8 cellular contexts compared by ENCODE assay signal in genomic region chr19:1040476-1041271, GRCh38. TPM values are rescaled to one million over a fixed set of nuclear protein-coding genes. Genes with fewer than 3 reads are reported as not detected.
A peak's percentile ranks its signal among the peaks of the same experiment; 100 is the strongest.
DNase-seq lines count a peak whose midpoint lies in the region; FAIRE-seq and TF ChIP-seq lines count a peak whose summit lies in the region.

No MANE protein-coding gene starts in this region.

- H3K27ac ChIP-seq in SK-N-SH (ENCODE audit: low read depth in 2 of 2, low read length in 1 of 2) (no peak overlapping the region; a peak in 1 of 4 replicates), subcutaneous abdominal adipose tissue (ENCODE audit: low read depth, low read length) (peak overlapping the region; percentile 65)

- peak overlapping the region; percentile 62 for H3K4me3 ChIP-seq in H7 (ENCODE audit: insufficient read depth, low read depth, low read length)
- H3K4me3 ChIP-seq in SK-N-SH (ENCODE audit: low read depth in 2 of 2, low read length in 1 of 2) = peak overlapping the region; percentile 67 to 87
- peak overlapping the region; percentile 67 to 86 (median 81) for H3K4me3 ChIP-seq in subcutaneous abdominal adipose tissue (ENCODE audit: low read depth in 1 of 5, low read length in 5 of 5)

- H3K36me3 ChIP-seq in H7 (replicated peaks; ENCODE audit: control insufficient read depth, insufficient read depth, low read length) (peaks cover 12% of the 10 kb centered on the region), SK-N-SH (replicated peaks in 1 of 2; ENCODE audit: control insufficient read depth in 1 of 2, insufficient read depth in 2 of 2, low read length in 1 of 2) (peaks cover 10 to 11% of the 10 kb centered on the region in 2 experiments), subcutaneous abdominal adipose tissue (ENCODE audit: control insufficient read depth in 5 of 5, insufficient read depth in 5 of 5, low read length in 5 of 5) (peaks cover 0 to 20% (median 10%) of the 10 kb centered on the region in 5 donors)

- no peak for TF ChIP-seq CTCF in D721Med (IDR thresholded peaks at IDR 0.05; ENCODE audit: insufficient read depth, missing control alignments)
- TF ChIP-seq CTCF in SK-N-SH (IDR thresholded peaks at IDR 0.05) = no peak

- 0 out of 2 replicates have a peak overlapping the region, but pooled peaks have one; percentile 42 for H2AFZ ChIP-seq in SK-N-SH (ENCODE audit: low read depth)

- peaks cover 63% of the 10 kb centered on the region for H3K4me1 Mint-ChIP-seq in activated naive CD4-positive, alpha-beta T cell treated with anti-CD3 and anti-CD28 coated beads, Interleukin-2, amount 10 ng/mL, durations not matched to agents 7 days and 5 days

- H3K4me3 Mint-ChIP-seq in activated naive CD4-positive, alpha-beta T cell treated with anti-CD3 and anti-CD28 coated beads, Interleukin-2, amount 10 ng/mL, durations not matched to agents 7 days and 5 days = peak overlapping the region; percentile 100

- TF ChIP-seq EP300 in SK-N-SH (IDR thresholded peaks at IDR 0.05; ENCODE audit: borderline replicate concordance in 1 of 2, low read depth in 1 of 2, low read length in 1 of 2) = no peak

- WGBS in SK-N-SH (ENCODE audit: low lambda C conversion rate) = under 1% methylated on average over 14 of the region's 27 CpGs

- H3F3A ChIP-seq in SK-N-SH (replicated peaks; ENCODE audit: insufficient read depth) = peaks cover 31% of the 10 kb centered on the region

- no peaks in the 10 kb centered on the region for H3K9me2 ChIP-seq in SK-N-SH

- H3K36me3 Mint-ChIP-seq in activated naive CD4-positive, alpha-beta T cell treated with anti-CD3 and anti-CD28 coated beads, Interleukin-2, amount 10 ng/mL, durations not matched to agents 7 days and 5 days = peaks cover 48% of the 10 kb centered on the region

- no peaks in the 10 kb centered on the region for H3K79me2 ChIP-seq in SK-N-SH (ENCODE audit: insufficient read depth)

- H3K9me3 Mint-ChIP-seq in activated naive CD4-positive, alpha-beta T cell treated with anti-CD3 and anti-CD28 coated beads, Interleukin-2, amount 10 ng/mL, durations not matched to agents 7 days and 5 days = peaks cover 2% of the 10 kb centered on the region

- peaks cover 0 to 31% of the 10 kb centered on the region in 2 experiments; a peak in 2 of 4 replicates for H3K4me1 ChIP-seq in SK-N-SH (ENCODE audit: control insufficient read depth in 1 of 2, insufficient read depth in 2 of 2, low read depth in 1 of 2, low read length in 1 of 2)
- H3K4me1 ChIP-seq in subcutaneous abdominal adipose tissue (ENCODE audit: control insufficient read depth in 5 of 5, insufficient read depth in 5 of 5, low read length in 5 of 5) = peaks cover 0 to 59% (median 54%) of the 10 kb centered on the region in 5 donors

- TF ChIP-seq RAD21 in SK-N-SH (IDR thresholded peaks at IDR 0.05; ENCODE audit: low read length) = no peak

- H3K9me3 ChIP-seq in SK-N-SH = no peaks in the 10 kb centered on the region
- H3K9me3 ChIP-seq in subcutaneous abdominal adipose tissue (ENCODE audit: control insufficient read depth in 5 of 5, low read length in 5 of 5) = no peaks in the 10 kb centered on the region

- CTCF ChIA-PET in SK-N-SH (lab: Yijun Ruan, JAX) = interaction anchor here (0.6 to 1.8 kb wide), 11 partner anchors 12 to 226 kb away, joined by 3 to 6 read pairs (median 3); no protein-coding TSS in a partner anchor
- CTCF ChIA-PET in activated naive CD4-positive, alpha-beta T cell treated with anti-CD3 and anti-CD28 coated beads, Interleukin-2, amount 10 ng/mL, durations not matched to agents 7 days and 5 days (lab: Charles Lee) = interaction anchor here (0.9 to 2.3 kb wide), 6 partner anchors 12 to 204 kb away, joined by 3 to 6 read pairs (median 4); partner anchors contain the start of gene ARHGAP45

- peak overlapping the region; percentile 49 for H3K9ac ChIP-seq in SK-N-SH
- peak overlapping the region in 4 of 5 donors; percentile 43 to 73 (median 64) for H3K9ac ChIP-seq in subcutaneous abdominal adipose tissue (ENCODE audit: low read length in 5 of 5)

- FAIRE-seq in D721Med (lab: Jason Lieb, UNC) = peak; percentile 90

- H3K27me3 Mint-ChIP-seq in activated naive CD4-positive, alpha-beta T cell treated with anti-CD3 and anti-CD28 coated beads, Interleukin-2, amount 10 ng/mL, durations not matched to agents 7 days and 5 days = peaks cover 5% of the 10 kb centered on the region

- peak; percentile 98 for DNase-seq in D721Med (ENCODE audit: insufficient read length, low spot score)
- peak; percentile 99 for DNase-seq in H7
- DNase-seq in NAMALWA (ENCODE audit: low spot score) = peak; percentile 97
- peak; percentile 97 for DNase-seq in SK-N-SH
- DNase-seq in activated naive CD4-positive, alpha-beta T cell treated with anti-CD3 and anti-CD28 coated beads, Interleukin-2, amount 10 ng/mL, durations not matched to agents 7 days and 5 days = peak; percentile 96
- peak; percentile 87 for DNase-seq in globus pallidus (ENCODE audit: low spot score)
- DNase-seq in nucleus accumbens (lab: John Stamatoyannopoulos, UW) = peak in 55 of 56 donors; percentile 24 to 96 (median 80)

- H3K4me2 ChIP-seq in SK-N-SH = peak overlapping the region; percentile 96

- POLR2A ChIA-PET in SK-N-SH (lab: Yijun Ruan, JAX) = interaction anchor here (0.8 to 1.2 kb wide), 4 partner anchors 10 to 63 kb away, joined by 3 to 4 read pairs (median 4); partner anchors contain the start of gene GPX4

- H3K27ac Mint-ChIP-seq in activated naive CD4-positive, alpha-beta T cell treated with anti-CD3 and anti-CD28 coated beads, Interleukin-2, amount 10 ng/mL, durations not matched to agents 7 days and 5 days = peak overlapping the region; percentile 92

- H3K27me3 ChIP-seq in H7 (ENCODE audit: control insufficient read depth, insufficient read depth, low read length) (no peaks in the 10 kb centered on the region), SK-N-SH (ENCODE audit: insufficient read depth) (no peaks in the 10 kb centered on the region), subcutaneous abdominal adipose tissue (ENCODE audit: control insufficient read depth in 5 of 5, insufficient read depth in 4 of 5, low read length in 5 of 5) (no peaks in the 10 kb centered on the region)

- peaks cover 22% of the 10 kb centered on the region for H4K20me1 ChIP-seq in SK-N-SH (ENCODE audit: insufficient read depth)

TF ChIP-seq in SK-N-SH, 30 proteins besides CTCF, POLR2A, EP300 and RAD21 (continues in another document):
- no peak for TF ChIP-seq JUND (IDR thresholded peaks at IDR 0.05)
- TF ChIP-seq RCOR1 (IDR thresholded peaks at IDR 0.05; ENCODE audit: low read length) = peak; percentile 17; the same call in 1 of the 2 replicates
- no peak for TF ChIP-seq FOXJ3 (CRISPR knock-in tag; IDR thresholded peaks at IDR 0.05)
- TF ChIP-seq PBX3 (IDR thresholded peaks at IDR 0.05) = peak; percentile 100
- no peak for TF ChIP-seq ZBTB33 (IDR thresholded peaks at IDR 0.05; ENCODE audit: borderline replicate concordance, low read depth)
- peak; percentile 62 for TF ChIP-seq CHD2 (IDR thresholded peaks at IDR 0.05; ENCODE audit: low read length, partially characterized antibody)
- TF ChIP-seq TCF12 (IDR thresholded peaks at IDR 0.05) = no peak
- no peak; the same call in 1 of the 2 replicates for TF ChIP-seq MXI1 (IDR thresholded peaks at IDR 0.05; ENCODE audit: low read depth, low read length)

RNA-seq across cellular contexts. Expression of gene ABCA7, which starts 0.8 kb away (rescaled TPM):
- total RNA-seq in H7 (2014; rRNA removed; shearing (Covaris generic)) = 17.9 and 19.7 TPM in 2 replicates
- 7.8 and 8.3 TPM in 2 replicates for polyA plus RNA-seq in SK-N-SH (2012; rRNA removed)
- 3.1 and 3.9 TPM in 2 replicates for polyA plus RNA-seq in SK-N-SH (2012; cell fraction: cytosol; rRNA removed)
- 53.6 and 91.8 TPM in 2 replicates for polyA plus RNA-seq in SK-N-SH (2012; cell fraction: nucleus; rRNA removed)

RNA-seq across cellular contexts. Expression of gene CNN2, which starts 14.3 kb away (rescaled TPM):
- total RNA-seq in H7 (2014; rRNA removed; shearing (Covaris generic)) = 440 and 495 TPM in 2 replicates
- 152 and 279 TPM in 2 replicates for polyA plus RNA-seq in SK-N-SH (2012; rRNA removed)
- polyA plus RNA-seq in SK-N-SH (2012; cell fraction: cytosol; rRNA removed) = 125 and 167 TPM in 2 replicates
- polyA plus RNA-seq in SK-N-SH (2012; cell fraction: nucleus; rRNA removed) = 199 and 204 TPM in 2 replicates

RNA-seq across cellular contexts. Expression of gene RNU6-2, which starts 19.4 kb away (rescaled TPM):
- total RNA-seq in H7 (2014; rRNA removed; shearing (Covaris generic)) = not detected in 2 replicates
- polyA plus RNA-seq in SK-N-SH (2012; rRNA removed) = not detected in 2 replicates
- not detected in 2 replicates for polyA plus RNA-seq in SK-N-SH (2012; cell fraction: cytosol; rRNA removed)
- polyA plus RNA-seq in SK-N-SH (2012; cell fraction: nucleus; rRNA removed) = not detected in 2 replicates

RNA-seq across cellular contexts. Expression of gene TMEM259, which starts 19.8 kb away (rescaled TPM):
- total RNA-seq in H7 (2014; rRNA removed; shearing (Covaris generic)) = 153 and 185 TPM in 2 replicates
- polyA plus RNA-seq in SK-N-SH (2012; rRNA removed) = 138 and 145 TPM in 2 replicates
- 38.8 and 61.9 TPM in 2 replicates for polyA plus RNA-seq in SK-N-SH (2012; cell fraction: cytosol; rRNA removed)
- 879 TPM in 2 replicates for polyA plus RNA-seq in SK-N-SH (2012; cell fraction: nucleus; rRNA removed)

RNA-seq across cellular contexts. Expression of gene ARHGAP45, which starts 26.3 kb away (rescaled TPM):
- total RNA-seq in H7 (2014; rRNA removed; shearing (Covaris generic)) = 46.0 and 48.7 TPM in 2 replicates
- polyA plus RNA-seq in SK-N-SH (2012; rRNA removed) = 2.8 and 4.2 TPM in 2 replicates
- polyA plus RNA-seq in SK-N-SH (2012; cell fraction: cytosol; rRNA removed) = 1.7 and 2.5 TPM in 2 replicates
- 5.9 and 9.7 TPM in 2 replicates for polyA plus RNA-seq in SK-N-SH (2012; cell fraction: nucleus; rRNA removed)
